18 cellular contexts compared by ENCODE assay signal in genomic region chr10:101812606-101813005, GRCh38. TPM values are rescaled to one million over a fixed set of nuclear protein-coding genes. Genes with fewer than 3 reads are reported as not detected.
A peak's percentile ranks its signal among the peaks of the same experiment; 100 is the strongest.
DNase-seq lines count a peak whose midpoint lies in the region; ATAC-seq, FAIRE-seq and TF ChIP-seq lines count a peak whose summit lies in the region.
"Had no signal": no experiment of that assay in that cellular context is flagged by ENCODE, and none has a peak within 500 bp of the region (broad histone marks: within the 10 kb centered on the region; RNA-seq: fewer than 3 reads in every experiment).

No MANE protein-coding gene starts in this region.

- H3K36me3 Mint-ChIP-seq in CD4-positive, alpha-beta T cell (ENCODE audit: low read depth): peaks cover 93% of the 10 kb centered on the region
- H3K36me3 Mint-ChIP-seq in activated naive CD8-positive, alpha-beta T cell treated with anti-CD3 and anti-CD28 coated beads, Interleukin-2, amount 50 U/mL, for 24 hours (ENCODE audit: low read depth): peaks cover 45% of the 10 kb centered on the region
- H3K36me3 Mint-ChIP-seq in naive B cell: peaks cover 2 to 3% of the 10 kb centered on the region in 2 donors

- no peaks in the 10 kb centered on the region for H3K27me3 Mint-ChIP-seq in CD4-positive, alpha-beta T cell
- no peaks in the 10 kb centered on the region for H3K27me3 Mint-ChIP-seq in activated naive CD8-positive, alpha-beta T cell treated with anti-CD3 and anti-CD28 coated beads, Interleukin-2, amount 50 U/mL, for 24 hours
- no peaks in the 10 kb centered on the region for H3K27me3 Mint-ChIP-seq in naive B cell

- FAIRE-seq in GM12891 (lab: Jason Lieb, UNC) (peak; percentile 23), kidney (lab: Jason Lieb, UNC) (no peak)

- no peaks in the 10 kb centered on the region for H3K9me3 Mint-ChIP-seq in CD4-positive, alpha-beta T cell
- no peaks in the 10 kb centered on the region for H3K9me3 Mint-ChIP-seq in activated naive CD8-positive, alpha-beta T cell treated with anti-CD3 and anti-CD28 coated beads, Interleukin-2, amount 50 U/mL, for 24 hours
- no peaks in the 10 kb centered on the region for H3K9me3 Mint-ChIP-seq in naive B cell

- no peak overlapping the region for H3K9ac ChIP-seq in kidney (ENCODE audit: low read length in 2 of 2)

- peaks cover 59% of the 10 kb centered on the region for H3K4me1 Mint-ChIP-seq in CD4-positive, alpha-beta T cell (ENCODE audit: low read depth)
- H3K4me1 Mint-ChIP-seq in activated naive CD8-positive, alpha-beta T cell treated with anti-CD3 and anti-CD28 coated beads, Interleukin-2, amount 50 U/mL, for 24 hours: peaks cover 56% of the 10 kb centered on the region
- peaks cover 23 to 51% (median 46%) of the 10 kb centered on the region in 3 donors for H3K4me1 Mint-ChIP-seq in naive B cell

- peaks cover 10 to 30% of the 10 kb centered on the region in 2 donors for H3K36me3 ChIP-seq in kidney (ENCODE audit: control insufficient read depth in 1 of 2, insufficient read depth in 2 of 2, low read length in 2 of 2)

- POLR2A ChIA-PET in CD4-positive, alpha-beta T cell (lab: Charles Lee): interaction anchor here (1.2 to 11.5 kb wide), 4 partner anchors 17 to 30 kb away, joined by 3 to 223 read pairs (median 4); partner anchors contain the start of gene NPM3

- H3K4me3 Mint-ChIP-seq in CD4-positive, alpha-beta T cell: peak overlapping the region; percentile 58
- H3K4me3 Mint-ChIP-seq in activated naive CD8-positive, alpha-beta T cell treated with anti-CD3 and anti-CD28 coated beads, Interleukin-2, amount 50 U/mL, for 24 hours: no peak overlapping the region
- peak overlapping the region in 4 of 8 donors; percentile 22 to 86 (median 58) for H3K4me3 Mint-ChIP-seq in naive B cell

- H3K9me3 ChIP-seq in CD4-positive, alpha-beta T cell (ENCODE audit: control insufficient read depth, low read length): no peaks in the 10 kb centered on the region
- no peaks in the 10 kb centered on the region for H3K9me3 ChIP-seq in kidney (ENCODE audit: control insufficient read depth in 1 of 2, low read length in 2 of 2)
- H3K9me3 ChIP-seq: ascending aorta, colonic mucosa, mucosa of descending colon, vagina had no signal

- peak overlapping the region; percentile 96 for H3K27ac Mint-ChIP-seq in CD4-positive, alpha-beta T cell
- H3K27ac Mint-ChIP-seq in activated naive CD8-positive, alpha-beta T cell treated with anti-CD3 and anti-CD28 coated beads, Interleukin-2, amount 50 U/mL, for 24 hours: peak overlapping the region; percentile 66
- peak overlapping the region in 4 of 6 donors; percentile 42 to 97 (median 90) for H3K27ac Mint-ChIP-seq in naive B cell

- TF ChIP-seq CTCF in CD4-positive, alpha-beta T cell (IDR thresholded peaks at IDR 0.05): no peak
- TF ChIP-seq CTCF in kidney (IDR thresholded peaks at IDR 0.05; ENCODE audit: borderline replicate concordance, extremely low read depth, insufficient read depth): no peak

- no peaks in the 10 kb centered on the region for H3K27me3 ChIP-seq in CD4-positive, alpha-beta T cell (ENCODE audit: control insufficient read depth, insufficient read depth, low read length)
- H3K27me3 ChIP-seq: ascending aorta, colonic mucosa, vagina had no signal

- DNase-seq in CD4-positive, alpha-beta T cell: no peak
- DNase-seq in GM12891 (ENCODE audit: insufficient read length, low spot score): no peak
- no peak for DNase-seq in activated naive CD8-positive, alpha-beta T cell treated with anti-CD3 and anti-CD28 coated beads, Interleukin-2, amount 50 U/mL, for 24 hours
- no peak for DNase-seq in naive B cell
- DNase-seq in islet precursor cell: no peak
- no peak for DNase-seq in kidney
- DNase-seq in OCI-M2 (lab: John Stamatoyannopoulos, UW; ENCODE audit: unreplicated experiment): no peak
- DNase-seq: activated gamma-delta T cell treated with Interleukin-2 at 50 U/mL for 16 hours, colonic mucosa, mucosa of descending colon, NCI-H774, T-helper 9 cell had no signal

- H3K4me3 ChIP-seq in kidney (ENCODE audit: low read length in 2 of 2): no peak overlapping the region
- H3K4me3 ChIP-seq: colonic mucosa, mucosa of descending colon, SK-N-MC, vagina had no signal

- H3K4me1 ChIP-seq in kidney (ENCODE audit: control insufficient read depth in 1 of 2, insufficient read depth in 1 of 2, low read depth in 1 of 2, low read length in 2 of 2): peaks cover 6 to 16% of the 10 kb centered on the region in 2 donors

- intact Hi-C loops in CD4-positive, alpha-beta T cell (cut with DNase I, micrococcal nuclease): loop anchor here in 1 of 2 experiments (10.0 kb wide), 2 partner anchors 118 to 932 kb away; partner anchors contain the start of genes FBXW4 and WBP1L
- intact Hi-C loops in kidney (cut with DNase I): no loop called here

- H3K27ac ChIP-seq in CD4-positive, alpha-beta T cell (ENCODE audit: low read depth, low read length): peak overlapping the region; percentile 35
- H3K27ac ChIP-seq in kidney (ENCODE audit: low read depth in 2 of 2, low read length in 2 of 2): no peak overlapping the region
- H3K27ac ChIP-seq: ascending aorta, colonic mucosa, SK-N-MC, vagina had no signal

- no peak for TF ChIP-seq POLR2A in GM12891 (IDR thresholded peaks at IDR 0.05; ENCODE audit: low read depth, low read length)

- no peak for ATAC-seq in CD4-positive, alpha-beta T cell (ENCODE audit: poor library complexity)
- ATAC-seq in activated naive CD8-positive, alpha-beta T cell treated with anti-CD3 and anti-CD28 coated beads, Interleukin-2, amount 50 U/mL, for 24 hours: no peak
- peak; percentile 20 to 21 for ATAC-seq in naive B cell (ENCODE audit: low read depth in 2 of 2)
- ATAC-seq: mucosa of descending colon had no signal

- CTCF ChIA-PET in CD4-positive, alpha-beta T cell (lab: Charles Lee): interaction anchor here (1.1 to 1.4 kb wide), 6 partner anchors 13 to 31 kb away, joined by 3 to 8 read pairs (median 4); no protein-coding TSS in a partner anchor

TF ChIP-seq in GM12891, 5 proteins besides CTCF, POLR2A, EP300 and RAD21:
- no peak for TF ChIP-seq TAF1 (IDR thresholded peaks at IDR 0.05; ENCODE audit: low read depth, low read length)
- TF ChIP-seq POU2F2 (IDR thresholded peaks at IDR 0.05; ENCODE audit: low read depth, low read length): no peak
- no peak for TF ChIP-seq PAX5 (IDR thresholded peaks at IDR 0.05; ENCODE audit: insufficient read depth, low read length, severe bottlenecking)
- TF ChIP-seq SPI1 (IDR thresholded peaks at IDR 0.05; ENCODE audit: low read depth, low read length): no peak
- TF ChIP-seq POLR2AphosphoS5 (IDR thresholded peaks at IDR 0.05; ENCODE audit: low read depth, low read length): no peak

RNA-seq across cellular contexts. Expression of gene OGA, which starts 5.6 kb away (rescaled TPM):
- 100 to 1,000 TPM; 395 to 416 TPM for total RNA-seq in CD4-positive, alpha-beta T cell
- 67.5 TPM for polyA plus RNA-seq in GM12891 (2012; ENCODE audit: low read depth, missing spikeins)
- 10 to 100 TPM; 36.1 to 77.5 (median 61.2) TPM for polyA plus RNA-seq in naive B cell (ENCODE audit: low read depth in 6 of 6)
- total RNA-seq in kidney: 146 TPM
- 33.4 TPM for polyA plus RNA-seq in kidney (ENCODE audit: insufficient read depth, low read depth, low replicate concordance)

RNA-seq across cellular contexts. Expression of gene NPM3, which starts 29.4 kb away (rescaled TPM):
- 10 to 100 TPM; 15.5 to 15.8 TPM for total RNA-seq in CD4-positive, alpha-beta T cell
- 80.2 TPM for polyA plus RNA-seq in GM12891 (2012; ENCODE audit: low read depth, missing spikeins)
- 1 to 10 TPM; 2.0 to 5.4 (median 4.2) TPM for polyA plus RNA-seq in naive B cell (ENCODE audit: low read depth in 6 of 6)
- 23.8 TPM for total RNA-seq in kidney
- 34.0 TPM for polyA plus RNA-seq in kidney (ENCODE audit: insufficient read depth, low read depth, low replicate concordance)

RNA-seq across cellular contexts. Expression of gene KCNIP2, which starts 31.0 kb away (rescaled TPM):
- total RNA-seq in CD4-positive, alpha-beta T cell: 1 to 10 TPM in 1 of 2 experiments, under 1 TPM in 1; 0.77 to 1.6 TPM
- 1.5 TPM for polyA plus RNA-seq in GM12891 (2012; ENCODE audit: low read depth, missing spikeins)
- polyA plus RNA-seq in naive B cell (ENCODE audit: low read depth in 6 of 6) (10 to 100 TPM; 12.9 to 56.1 (median 32.8) TPM), kidney (ENCODE audit: insufficient read depth, low read depth, low replicate concordance) (0.67 TPM)
- total RNA-seq in kidney: 3.4 TPM

RNA-seq across cellular contexts. Expression of gene FGF8, which starts 36.7 kb away (rescaled TPM):
- total RNA-seq in CD4-positive, alpha-beta T cell: not detected
- polyA plus RNA-seq in GM12891 (2012; ENCODE audit: low read depth, missing spikeins): 0.15 TPM
- polyA plus RNA-seq in naive B cell (ENCODE audit: low read depth in 6 of 6): not detected
- total RNA-seq in kidney: not detected
- polyA plus RNA-seq in kidney (ENCODE audit: insufficient read depth, low read depth, low replicate concordance): not detected
- total RNA-seq: ascending aorta, colonic mucosa, HT1080, mucosa of descending colon, osteoblast, subcutaneous adipose tissue, vagina had no signal

Comparison
In these comparisons a context has a peak if more than half of its experiments do, and no peak if none do; other contexts are left out.
1. ATAC-seq: peak in naive B cell (2 of 2); none in CD4-positive, alpha-beta T cell (single experiment) and activated naive CD8-positive, alpha-beta T cell treated with anti-CD3 and anti-CD28 coated beads, Interleukin-2, amount 50 U/mL, for 24 hours (single experiment).
2. Peak in every context shown above with its lines, with median percentiles within 50 percentile points of each other: H3K27ac Mint-ChIP-seq.